ENCODE assay signal across 8 cellular contexts in genomic region chr18:24176727-24177416, GRCh38. TPM values are rescaled to one million over a fixed set of nuclear protein-coding genes. Genes with fewer than 3 reads are reported as not detected.
DNase-seq lines count a peak whose midpoint lies in the region; ATAC-seq, FAIRE-seq and TF ChIP-seq lines count a peak whose summit lies in the region.

No MANE protein-coding gene starts in this region.

- no peak for TF ChIP-seq EP300 in neural cell (conservative IDR thresholded peaks at IDR 0.05; ENCODE audit: poor library complexity, severe bottlenecking)
- no peak for TF ChIP-seq EP300 in upper lobe of left lung (IDR thresholded peaks at IDR 0.05)

- H3K9me3 ChIP-seq in esophagus squamous epithelium: no peaks in the 10 kb centered on the region
- H3K9me3 ChIP-seq in neural cell (ENCODE audit: low read length): no peaks in the 10 kb centered on the region
- no peaks in the 10 kb centered on the region for H3K9me3 ChIP-seq in upper lobe of left lung

- no peaks in the 10 kb centered on the region for H3K4me1 ChIP-seq in esophagus squamous epithelium
- no peaks in the 10 kb centered on the region for H3K4me1 ChIP-seq in upper lobe of left lung

- H3K27ac ChIP-seq in esophagus squamous epithelium: no peak overlapping the region
- no peak overlapping the region for H3K27ac ChIP-seq in neural cell (ENCODE audit: low read length)
- H3K27ac ChIP-seq in upper lobe of left lung: no peak overlapping the region

- intact Hi-C loops in esophagus squamous epithelium (cut with DNase I): no loop called here

- TF ChIP-seq POLR2A in GM12891 (IDR thresholded peaks at IDR 0.05; ENCODE audit: low read depth, low read length) (no peak), esophagus squamous epithelium (IDR thresholded peaks at IDR 0.05) (no peak), upper lobe of left lung (IDR thresholded peaks at IDR 0.05) (no peak)

- H3K4me3 ChIP-seq in AG04449 (ENCODE audit: low read depth, low read length): no peak overlapping the region
- no peak overlapping the region for H3K4me3 ChIP-seq in esophagus squamous epithelium
- H3K4me3 ChIP-seq in neural cell (ENCODE audit: low read length): no peak overlapping the region
- H3K4me3 ChIP-seq in upper lobe of left lung: no peak overlapping the region

- H3F3A ChIP-seq in neural cell (ENCODE audit: insufficient read depth, low read length, poor library complexity, severe bottlenecking): no peaks in the 10 kb centered on the region

- H3K79me2 ChIP-seq in neural cell (replicated peaks; ENCODE audit: insufficient read depth, low read length): no peaks in the 10 kb centered on the region

- H4K20me1 ChIP-seq in neural cell (ENCODE audit: insufficient read depth): no peaks in the 10 kb centered on the region

- ATAC-seq in HG02678 (IDR thresholded peaks at IDR 0.05; ENCODE audit: unreplicated experiment) (peak; percentile 84), upper lobe of left lung (ENCODE audit: low FRiP score in 2 of 2) (peak; percentile 79)

- H3K27me3 ChIP-seq in esophagus squamous epithelium (no peaks in the 10 kb centered on the region), neural cell (ENCODE audit: insufficient read depth, low read depth, low read length) (no peaks in the 10 kb centered on the region), upper lobe of left lung (no peaks in the 10 kb centered on the region)

- POLR2A ChIA-PET in AG04449 (lab: Yijun Ruan, JAX): interaction anchor here (0.5 to 1.2 kb wide), 2 partner anchors 38 to 625 kb away, joined by 3 to 4 read pairs; partner anchors contain the start of gene CABYR

- no peak overlapping the region for H3K9ac ChIP-seq in neural cell (ENCODE audit: low read length)

- peaks cover 0 to 41% (median 0%) of the 10 kb centered on the region in 3 donors for H3K36me3 ChIP-seq in esophagus squamous epithelium
- H3K36me3 ChIP-seq in neural cell (ENCODE audit: insufficient read depth, low read length): no peaks in the 10 kb centered on the region
- H3K36me3 ChIP-seq in upper lobe of left lung: peaks cover 0 to 10% (median 0%) of the 10 kb centered on the region in 4 donors

- TF ChIP-seq RAD21 in neural cell (conservative IDR thresholded peaks at IDR 0.05): no peak

- TF ChIP-seq CTCF in AG04449 (IDR thresholded peaks at IDR 0.05; ENCODE audit: insufficient read depth, low read length, missing control alignments) (peak; percentile 80), esophagus squamous epithelium (IDR thresholded peaks at IDR 0.05) (peak in 5 of 6 experiments; percentile 51 to 66 (median 57)), neural cell (IDR thresholded peaks at IDR 0.05; ENCODE audit: poor library complexity, severe bottlenecking) (no peak), upper lobe of left lung (IDR thresholded peaks at IDR 0.05) (peak; percentile 22 to 57 (median 51))

- peak; percentile 60 for FAIRE-seq in GM12891 (lab: Jason Lieb, UNC)

- DNase-seq in AG04449 (ENCODE audit: low read depth, low spot score) (no peak), GM12891 (ENCODE audit: insufficient read length, low spot score) (peak; percentile 37), NCI-H1092 treated with DMSO at 0.1 percent for 48 hours (lab: John Stamatoyannopoulos, UW) (peak; percentile 45), esophagus squamous epithelium (lab: John Stamatoyannopoulos, UW) (no peak), upper lobe of left lung (peak in 1 of 2 donors; percentile 50)
- DNase-seq in activated CD4-positive, alpha-beta T cell treated with anti-CD3 and anti-CD28 coated beads for 48 hours: peak; percentile 77

- CTCF ChIA-PET in AG04449 (lab: Yijun Ruan, JAX): interaction anchor here (0.6 to 5.1 kb wide), 36 partner anchors 8 to 320 kb away, joined by 3 to 79 read pairs (median 4); no protein-coding TSS in a partner anchor

- no peak overlapping the region for H2AFZ ChIP-seq in neural cell (ENCODE audit: low read depth, low read length)

- H3K4me2 ChIP-seq in neural cell (ENCODE audit: low read length): no peak overlapping the region

- 66% methylated on average over 7 of the region's 7 CpGs for whole genome bisulfite sequencing in esophagus squamous epithelium, 2 donors
- WGBS in upper lobe of left lung, 2 donors: 70% methylated on average over 7 of the region's 7 CpGs

- no peaks in the 10 kb centered on the region for H3K9me2 ChIP-seq in neural cell (ENCODE audit: insufficient read depth, low read length)

TF ChIP-seq in GM12891, 5 proteins besides CTCF, POLR2A, EP300 and RAD21:
- TF ChIP-seq PAX5 (IDR thresholded peaks at IDR 0.05; ENCODE audit: insufficient read depth, low read length, severe bottlenecking) (no peak), POLR2AphosphoS5 (IDR thresholded peaks at IDR 0.05; ENCODE audit: low read depth, low read length) (no peak), SPI1 (IDR thresholded peaks at IDR 0.05; ENCODE audit: low read depth, low read length) (peak; percentile 83), TAF1 (IDR thresholded peaks at IDR 0.05; ENCODE audit: low read depth, low read length) (no peak), POU2F2 (IDR thresholded peaks at IDR 0.05; ENCODE audit: low read depth, low read length) (peak; percentile 35; the same call in 1 of the 2 replicates)

TF ChIP-seq in neural cell, 6 proteins besides CTCF, POLR2A, EP300 and RAD21:
- TF ChIP-seq POLR2AphosphoS5 (IDR thresholded peaks at IDR 0.05) (no peak), SMC3 (conservative IDR thresholded peaks at IDR 0.05; ENCODE audit: poor library complexity) (peak; percentile 13)

RNA-seq across cellular contexts. Expression of gene CABYR, which starts 38.0 kb away (rescaled TPM):
- polyA plus RNA-seq in GM12891 (2012; ENCODE audit: low read depth, missing spikeins): 2.6 TPM
- total RNA-seq in esophagus squamous epithelium (1 to 10 TPM in 1 of 4 donors, under 1 TPM in 3; 0.26 to 1.1 (median 0.78) TPM), upper lobe of left lung (1 to 10 TPM in 3 of 6 donors, under 1 TPM in 1, not detected in 2; 0.51 to 3.1 (median 2.1) TPM)
- polyA plus RNA-seq in neural cell: 4.6 and 6.9 TPM in 2 replicates
- 10.0 and 12.4 TPM in 2 replicates for polyA minus RNA-seq in neural cell

Comparison
In these comparisons a context has a peak if more than half of its experiments do, and no peak if none do; other contexts are left out.
1. DNase-seq: peak in GM12891 (single experiment), NCI-H1092 treated with DMSO at 0.1 percent for 48 hours (single experiment) and activated CD4-positive, alpha-beta T cell treated with anti-CD3 and anti-CD28 coated beads for 48 hours (single experiment); none in AG04449 (single experiment) and esophagus squamous epithelium (single experiment).